Comparison of ENCODE assay signal across 1 cellular context in the genomic region with DNA sequence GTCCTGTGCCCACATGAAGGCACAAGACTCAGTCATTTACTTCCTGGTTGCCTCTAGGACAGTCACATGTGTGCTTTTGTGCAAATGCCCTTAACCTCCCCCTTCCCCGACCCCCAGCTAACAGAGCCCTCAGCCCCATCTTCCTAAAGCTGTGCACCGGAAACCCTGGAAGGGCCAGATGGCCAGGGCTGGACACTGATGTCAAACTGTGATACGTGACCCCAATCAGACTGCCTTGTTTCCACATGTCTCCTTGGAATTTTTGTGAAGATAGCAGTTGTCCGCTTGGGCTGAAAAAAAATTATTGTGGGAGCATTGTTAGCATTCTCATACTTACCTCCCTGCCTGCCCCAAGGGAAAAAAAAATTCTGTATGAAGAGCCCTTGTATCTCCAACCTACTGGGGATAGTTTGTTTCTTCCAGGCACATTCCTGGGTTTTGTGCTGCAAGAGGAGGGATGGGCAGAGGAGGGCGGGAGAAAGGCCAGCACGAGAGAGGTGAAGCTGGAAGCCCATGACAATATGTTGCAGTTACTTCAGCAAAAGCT.
TF ChIP-seq lines count a peak whose summit lies in the region.

No MANE protein-coding gene starts in this region.

TF ChIP-seq in IMR-90, 13 proteins besides CTCF, POLR2A, EP300 and RAD21 (continued from another document):
- TF ChIP-seq, protein P1, sequence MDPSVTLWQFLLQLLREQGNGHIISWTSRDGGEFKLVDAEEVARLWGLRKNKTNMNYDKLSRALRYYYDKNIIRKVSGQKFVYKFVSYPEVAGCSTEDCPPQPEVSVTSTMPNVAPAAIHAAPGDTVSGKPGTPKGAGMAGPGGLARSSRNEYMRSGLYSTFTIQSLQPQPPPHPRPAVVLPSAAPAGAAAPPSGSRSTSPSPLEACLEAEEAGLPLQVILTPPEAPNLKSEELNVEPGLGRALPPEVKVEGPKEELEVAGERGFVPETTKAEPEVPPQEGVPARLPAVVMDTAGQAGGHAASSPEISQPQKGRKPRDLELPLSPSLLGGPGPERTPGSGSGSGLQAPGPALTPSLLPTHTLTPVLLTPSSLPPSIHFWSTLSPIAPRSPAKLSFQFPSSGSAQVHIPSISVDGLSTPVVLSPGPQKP (IDR thresholded peaks at IDR 0.05; ENCODE audit: borderline replicate concordance, low read depth, low read length) = no peak
- TF ChIP-seq MAZ (IDR thresholded peaks at IDR 0.05; ENCODE audit: borderline replicate concordance, low read depth, low read length) (no peak), NFE2L2 (IDR thresholded peaks at IDR 0.05; ENCODE audit: low read depth, low read length) (no peak), SMC3 (IDR thresholded peaks at IDR 0.05; ENCODE audit: low read depth, low read length) (no peak), RFX5 (IDR thresholded peaks at IDR 0.05; ENCODE audit: low read depth, low read length) (no peak), CHD1 (IDR thresholded peaks at IDR 0.05; ENCODE audit: low read depth, low read length) (no peak)
